In the genomic region with DNA sequence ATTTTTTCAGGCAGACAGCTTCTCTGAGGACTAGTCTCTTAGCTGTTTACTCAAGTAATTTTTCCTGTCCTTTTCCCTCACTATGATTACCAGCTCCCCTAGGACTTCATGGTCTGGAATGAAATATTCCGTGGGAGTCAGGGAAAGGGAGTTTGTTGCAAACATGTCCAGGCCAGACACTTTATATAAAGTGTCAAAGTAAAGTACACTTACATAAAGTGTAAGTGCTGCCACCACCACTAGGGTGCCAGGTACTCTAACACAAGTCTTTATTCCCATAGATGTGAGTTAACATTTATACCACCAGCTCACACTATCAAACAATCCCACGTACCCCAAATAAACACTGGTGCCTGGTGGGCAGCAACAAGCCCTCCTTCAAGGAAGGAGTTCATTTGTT, we compare ENCODE assay signal across 1 cellular context.
TF ChIP-seq lines count a peak whose summit lies in the region.

No MANE protein-coding gene starts in this region.

TF ChIP-seq in IMR-90, 13 proteins besides CTCF, POLR2A, EP300 and RAD21 (continued from another document):
- TF ChIP-seq, protein P1, sequence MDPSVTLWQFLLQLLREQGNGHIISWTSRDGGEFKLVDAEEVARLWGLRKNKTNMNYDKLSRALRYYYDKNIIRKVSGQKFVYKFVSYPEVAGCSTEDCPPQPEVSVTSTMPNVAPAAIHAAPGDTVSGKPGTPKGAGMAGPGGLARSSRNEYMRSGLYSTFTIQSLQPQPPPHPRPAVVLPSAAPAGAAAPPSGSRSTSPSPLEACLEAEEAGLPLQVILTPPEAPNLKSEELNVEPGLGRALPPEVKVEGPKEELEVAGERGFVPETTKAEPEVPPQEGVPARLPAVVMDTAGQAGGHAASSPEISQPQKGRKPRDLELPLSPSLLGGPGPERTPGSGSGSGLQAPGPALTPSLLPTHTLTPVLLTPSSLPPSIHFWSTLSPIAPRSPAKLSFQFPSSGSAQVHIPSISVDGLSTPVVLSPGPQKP (IDR thresholded peaks at IDR 0.05; ENCODE audit: borderline replicate concordance, low read depth, low read length), result no peak
